In the genomic region with DNA sequence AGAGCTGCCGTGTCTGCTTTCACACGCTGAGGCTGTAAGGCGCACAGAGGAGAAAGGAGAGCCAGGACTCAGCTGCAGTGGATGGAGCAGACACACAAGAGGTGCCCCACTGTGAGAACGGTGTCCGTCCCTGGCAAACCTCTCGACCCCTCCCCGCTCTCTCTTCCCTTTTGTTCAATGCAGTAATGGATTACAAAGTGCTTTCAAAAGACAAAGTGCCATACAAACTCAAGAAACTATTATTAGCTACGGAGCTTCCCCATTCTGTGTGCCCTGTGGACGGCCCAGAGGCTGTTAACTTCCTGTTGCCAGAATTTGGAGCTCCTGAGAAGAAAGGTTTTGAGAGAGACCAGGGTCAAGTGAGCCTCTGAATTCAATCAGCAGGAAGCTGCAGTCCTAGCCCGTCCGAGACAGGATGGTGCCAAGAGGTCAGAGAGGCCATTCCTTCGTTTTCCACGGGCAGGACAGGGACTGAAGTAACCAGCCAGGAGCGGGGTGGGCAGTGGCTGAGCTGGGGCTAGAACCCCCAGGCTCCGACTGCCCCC, we compare ENCODE assay signal across 10 cellular contexts. TPM values are rescaled to one million over a fixed set of nuclear protein-coding genes. Genes with fewer than 3 reads are reported as not detected.
A peak's percentile ranks its signal among the peaks of the same experiment; 100 is the strongest.
DNase-seq lines count a peak whose midpoint lies in the region; ATAC-seq, FAIRE-seq and TF ChIP-seq lines count a peak whose summit lies in the region.
"Had no signal": no experiment of that assay in that cellular context is flagged by ENCODE, and none has a peak within 500 bp of the region (broad histone marks: within the 10 kb centered on the region; RNA-seq: fewer than 3 reads in every experiment).

No MANE protein-coding gene starts in this region.

- intact Hi-C loops in breast epithelium (cut with DNase I; ENCODE audit: low total_unique reads): loop anchor here (10.0 kb wide), 1 partner anchor 405 kb away; no protein-coding TSS in a partner anchor
- intact Hi-C loops in mammary epithelial cell (cut with micrococcal nuclease): no loop called here
- intact Hi-C loops in GM12878 (cut with micrococcal nuclease; ENCODE audit: unreplicated experiment): no loop called here
- intact Hi-C loops in vagina (cut with DNase I): no loop called here
- intact Hi-C loops in PC-3 (cut with micrococcal nuclease): no loop called here

- H3K4me3 ChIP-seq in breast epithelium (peak overlapping the region in 2 of 3 donors; percentile 0 to 13), mammary epithelial cell (replicated peaks in 1 of 3; ENCODE audit: insufficient read depth in 1 of 3, low read depth in 2 of 3, low read length in 3 of 3) (no peak overlapping the region), GM12878 (no peak overlapping the region), vagina (no peak overlapping the region), PC-3 (ENCODE audit: low read length) (no peak overlapping the region), osteoblast (ENCODE audit: insufficient read depth, low read length) (no peak overlapping the region)

- TF ChIP-seq EP300 in GM12878 (IDR thresholded peaks at IDR 0.05; ENCODE audit: borderline replicate concordance in 1 of 2, control insufficient read depth in 1 of 2, low read depth in 2 of 2, low read length in 2 of 2): no peak

- no TSS peak for BruUV-seq in mammary epithelial cell (replicated peaks; lab: Mats Ljungman, UMichigan)
- BruUV-seq in GM12878 (replicated peaks; lab: Mats Ljungman, UMichigan): no TSS peak
- no TSS peak for BruUV-seq in PC-3 (replicated peaks; lab: Mats Ljungman, UMichigan)

- no peak overlapping the region for H2AFZ ChIP-seq in mammary epithelial cell (ENCODE audit: low read depth, low read length)
- no peak overlapping the region for H2AFZ ChIP-seq in GM12878 (ENCODE audit: control insufficient read depth, low read depth, low read length)
- no peak overlapping the region for H2AFZ ChIP-seq in PC-3 (ENCODE audit: low read length)
- no peak overlapping the region for H2AFZ ChIP-seq in osteoblast (ENCODE audit: low read length)

- SMC1A ChIA-PET in GM12878 (lab: Charles Lee; ENCODE audit: uncharacterized antibody, unreplicated experiment): interaction anchor here (0.8 to 1.7 kb wide), 3 partner anchors 11 to 293 kb away, joined by 3 to 8 read pairs (median 4); no protein-coding TSS in a partner anchor

- no peaks in the 10 kb centered on the region for H3K4me1 ChIP-seq in breast epithelium
- peaks cover 10% of the 10 kb centered on the region for H3K4me1 ChIP-seq in mammary epithelial cell (ENCODE audit: insufficient read depth, low read length)
- H3K4me1 ChIP-seq in GM12878 (ENCODE audit: control insufficient read depth, insufficient read depth, low read length): peaks cover 6% of the 10 kb centered on the region
- H3K4me1 ChIP-seq in vagina: peaks cover 72% of the 10 kb centered on the region
- H3K4me1 ChIP-seq in PC-3 (ENCODE audit: insufficient read depth, low read length): no peaks in the 10 kb centered on the region
- no peaks in the 10 kb centered on the region for H3K4me1 ChIP-seq in osteoblast (ENCODE audit: insufficient read depth, low read length)

- FAIRE-seq in GM12878 (lab: Jason Lieb, UNC): no peak

- H3K36me3 ChIP-seq in breast epithelium (no peaks in the 10 kb centered on the region), mammary epithelial cell (ENCODE audit: insufficient read depth, low read length) (peaks cover 74% of the 10 kb centered on the region), GM12878 (ENCODE audit: control insufficient read depth in 2 of 2, insufficient read depth in 2 of 2, low read length in 1 of 2) (peaks cover 44 to 52% of the 10 kb centered on the region in 2 experiments), vagina (peaks cover 0 to 15% of the 10 kb centered on the region in 2 donors), PC-3 (ENCODE audit: low read depth, low read length) (no peaks in the 10 kb centered on the region), osteoblast (ENCODE audit: insufficient read depth, low read length) (no peaks in the 10 kb centered on the region)

- no peak for TF ChIP-seq CTCF in breast epithelium (IDR thresholded peaks at IDR 0.05)
- TF ChIP-seq CTCF in mammary epithelial cell (conservative IDR thresholded peaks at IDR 0.05 in 1 of 2, IDR thresholded peaks at IDR 0.05 in 1 of 2; ENCODE audit: extremely low read depth in 1 of 2, insufficient read depth in 1 of 2, low read depth in 1 of 2, low read length in 2 of 2): no peak
- TF ChIP-seq CTCF in GM12878 (IDR thresholded peaks at IDR 0.05 in 2 of 3, conservative IDR thresholded peaks at IDR 0.05 in 1 of 3; ENCODE audit: control insufficient read depth in 2 of 3, extremely low read depth in 1 of 3, insufficient read depth in 1 of 3, low read depth in 3 of 3, low read length in 3 of 3): no peak
- no peak for TF ChIP-seq CTCF in vagina (IDR thresholded peaks at IDR 0.05)
- TF ChIP-seq CTCF in PC-3 (conservative IDR thresholded peaks at IDR 0.05; ENCODE audit: low read depth, low read length): no peak
- TF ChIP-seq CTCF in osteoblast (IDR thresholded peaks at IDR 0.05; ENCODE audit: extremely low read depth, low read depth, low read length): no peak

- no peak overlapping the region for H3K9ac ChIP-seq in mammary epithelial cell (ENCODE audit: insufficient read depth, low read length)
- H3K9ac ChIP-seq in GM12878 (ENCODE audit: control insufficient read depth, insufficient read depth, low read length): no peak overlapping the region
- H3K9ac ChIP-seq in PC-3 (ENCODE audit: low read length): no peak overlapping the region

- no peaks in the 10 kb centered on the region for H3F3A ChIP-seq in PC-3 (ENCODE audit: low read length, unreplicated experiment)

- CTCF ChIA-PET in mammary epithelial cell (lab: Charles Lee; ENCODE audit: low non-redundant PET): no interaction called here
- CTCF ChIA-PET in GM12878 (lab: Yijun Ruan, JAX): interaction anchor here (0.5 to 1.5 kb wide), 2 partner anchors 12 to 443 kb away, joined by 3 to 8 read pairs; no protein-coding TSS in a partner anchor
- CTCF ChIA-PET in PC-3 (lab: Charles Lee): no interaction called here

- dilution Hi-C loops in mammary epithelial cell (cut with HindIII; ENCODE audit: low sequenced_read_pairs): no loop called here

- TF ChIP-seq RAD21 in GM12878 (IDR thresholded peaks at IDR 0.05; ENCODE audit: insufficient read depth, low read depth, low read length): no peak

- TF ChIP-seq POLR2A in breast epithelium (IDR thresholded peaks at IDR 0.05) (no peak), GM12878 (IDR thresholded peaks at IDR 0.05; ENCODE audit: low read depth, low read length) (no peak), vagina (IDR thresholded peaks at IDR 0.05) (no peak)

- no peaks in the 10 kb centered on the region for H3K9me2 ChIP-seq in PC-3 (replicated peaks; ENCODE audit: low read length)

- H3K27me3 ChIP-seq in breast epithelium (peaks cover 0 to 5% of the 10 kb centered on the region in 2 donors), mammary epithelial cell (ENCODE audit: insufficient read depth, low read length) (no peaks in the 10 kb centered on the region), GM12878 (replicated peaks in 1 of 2; ENCODE audit: control insufficient read depth in 2 of 2, insufficient read depth in 2 of 2, low read length in 1 of 2) (no peaks in the 10 kb centered on the region), vagina (no peaks in the 10 kb centered on the region), PC-3 (ENCODE audit: low read length) (peaks cover 52% of the 10 kb centered on the region), osteoblast (ENCODE audit: insufficient read depth, low read length) (peaks cover 6% of the 10 kb centered on the region)

- no peak overlapping the region for H3K4me2 ChIP-seq in mammary epithelial cell (ENCODE audit: insufficient read depth, low read depth, low read length)
- no peak overlapping the region for H3K4me2 ChIP-seq in GM12878 (ENCODE audit: control insufficient read depth, insufficient read depth)
- H3K4me2 ChIP-seq in PC-3 (ENCODE audit: low read length): no peak overlapping the region
- no peak overlapping the region for H3K4me2 ChIP-seq in osteoblast (ENCODE audit: insufficient read depth, low read length)

- H3K9me3 ChIP-seq in breast epithelium (no peaks in the 10 kb centered on the region), mammary epithelial cell (replicated peaks; ENCODE audit: insufficient read depth, low read length) (no peaks in the 10 kb centered on the region), GM12878 (replicated peaks; ENCODE audit: control insufficient read depth, insufficient read depth, low read length) (no peaks in the 10 kb centered on the region), vagina (no peaks in the 10 kb centered on the region), PC-3 (ENCODE audit: low read length) (no peaks in the 10 kb centered on the region), osteoblast (ENCODE audit: low read depth, low read length) (no peaks in the 10 kb centered on the region)

- H3K27ac ChIP-seq in breast epithelium (peak overlapping the region in 1 of 2 donors; percentile 57), mammary epithelial cell (ENCODE audit: insufficient read depth, low read depth, low read length) (no peak overlapping the region), GM12878 (ENCODE audit: control insufficient read depth, insufficient read depth) (no peak overlapping the region), vagina (peak overlapping the region; percentile 4), PC-3 (ENCODE audit: low read length) (no peak overlapping the region), osteoblast (ENCODE audit: low read depth, low read length) (no peak overlapping the region)
- H3K27ac ChIP-seq: C4-2B had no signal

- ATAC-seq in GM12878 (no peak), PC-3 (no peak), esophagus mucosa (no peak)

- POLR2A ChIA-PET in GM12878 (lab: Charles Lee) (no interaction called here), PC-3 (lab: Charles Lee; ENCODE audit: unreplicated experiment) (no interaction called here)

- in situ Hi-C loops in mammary epithelial cell (cut with MboI; ENCODE audit: low sequenced_read_pairs in 2 of 2) (loop anchor here (10.0 to 25.0 kb wide), 2 partner anchors 402 to 405 kb away; no protein-coding TSS in a partner anchor), GM12878 (cut with MboI) (no loop called here)

- DNase-seq in breast epithelium (ENCODE audit: low spot score in 2 of 2) (no peak), mammary epithelial cell (no peak), GM12878 (ENCODE audit: low read depth, low spot score) (no peak), midbrain (lab: John Stamatoyannopoulos, UW) (peak; percentile 39), vagina (ENCODE audit: extremely low spot score in 2 of 2) (no peak), PC-3 (no peak), osteoblast (ENCODE audit: insufficient read length, low spot score, missing footprints) (no peak)
- DNase-seq: stimulated activated CD4-positive, alpha-beta T cell treated with anti-CD3 and anti-CD28 coated beads, Interleukin-1b, Interleukin-23, amount 100 ng/mL, for 48 hours had no signal

- RAD21 ChIA-PET in GM12878 (lab: Charles Lee; ENCODE audit: unreplicated experiment): interaction anchor here (0.7 to 1.1 kb wide), 2 partner anchors 20 to 291 kb away, joined by 3 read pairs; no protein-coding TSS in a partner anchor

- H3K79me2 ChIP-seq in mammary epithelial cell (ENCODE audit: insufficient read depth, low read length) (peaks cover 97% of the 10 kb centered on the region), GM12878 (ENCODE audit: control insufficient read depth, insufficient read depth, low read length) (peaks cover 61% of the 10 kb centered on the region), PC-3 (ENCODE audit: low read length) (no peaks in the 10 kb centered on the region), osteoblast (ENCODE audit: insufficient read depth, low read length) (no peaks in the 10 kb centered on the region)

- H4K20me1 ChIP-seq in mammary epithelial cell (ENCODE audit: insufficient read depth, low read length) (peaks cover 11% of the 10 kb centered on the region), GM12878 (ENCODE audit: control insufficient read depth, insufficient read depth) (peaks cover 11% of the 10 kb centered on the region; the same call in 1 of the 2 replicates), PC-3 (ENCODE audit: low read length) (no peaks in the 10 kb centered on the region), osteoblast (ENCODE audit: insufficient read depth, low read length) (no peaks in the 10 kb centered on the region)

- WGBS in mammary epithelial cell (ENCODE audit: low coverage, missing lambda C conversion rate): 54% methylated on average over 10 of the region's 15 CpGs
- 67% methylated on average over 15 of the region's 15 CpGs for WGBS in GM12878 (ENCODE audit: insufficient coverage, insufficient replicate concordance, low lambda C conversion rate, missing lambda C conversion rate)

RNA-seq across cellular contexts. Expression of a gene that starts 15.8 kb away (rescaled TPM):
- total RNA-seq in breast epithelium (10 to 100 TPM; 43.3 to 72.8 (median 53.7) TPM), mammary epithelial cell (100 to 1,000 TPM; 483 to 932 TPM), GM12878 (2014; rRNA removed) (141 and 159 TPM in 2 replicates), GM12878 (2014; rRNA removed; fragmentation: Illumina TruSeq; extraction: Trizol) (162 and 163 TPM in 2 replicates), GM12878 (2021) (248 and 260 TPM in 2 replicates), vagina (57.5 TPM), PC-3 (2014; rRNA removed) (not detected in 2 replicates), osteoblast (1.5 and 2.5 TPM in 2 replicates), esophagus mucosa (48.9 TPM)
- polyA plus RNA-seq in mammary epithelial cell (234 TPM), GM12878 (2011; rRNA removed) (256 and 263 TPM in 2 replicates), GM12878 (2014; fragmentation: Illumina TruSeq; extraction: Trizol) (37.5 and 44.7 TPM in 2 replicates), GM12878 (2014; fragmentation: Nextera tagmentation; extraction: Ambion mirVana) (100 to 1,000 TPM in 1 of 2 experiments, 10 to 100 TPM in 1; 30.1 to 100 TPM), GM12878 (2014; rRNA removed) (73.6 and 78.9 TPM in 2 replicates), GM12878 (2016; fragmentation: Nextera tagmentation; extraction: Ambion mirVana) (100 to 1,000 TPM; 183 to 200 TPM)
- polyA minus RNA-seq in mammary epithelial cell: 991 TPM
- total RNA-seq in GM12878 (2013; cell fraction: nucleolus; rRNA removed): 335 and 378 TPM in 2 replicates
- polyA plus RNA-seq in GM12878 (2011; ENCODE audit: low read depth): 36.8 TPM
- 171 and 198 TPM in 2 replicates for polyA plus RNA-seq in GM12878 (2011; cell fraction: cytosol; rRNA removed)
- polyA plus RNA-seq in GM12878 (2011; cell fraction: nucleus; rRNA removed): 186 and 241 TPM in 2 replicates
- polyA plus RNA-seq in GM12878 (2012): 55.9 and 67.6 TPM in 2 replicates
- 651 and 710 TPM in 2 replicates for polyA minus RNA-seq in GM12878 (2011; rRNA and poly(A)+ RNA removed)
- 245 and 274 TPM in 2 replicates for polyA minus RNA-seq in GM12878 (2011; cell fraction: cytosol; rRNA and poly(A)+ RNA removed)
- polyA minus RNA-seq in GM12878 (2011; cell fraction: nucleus; rRNA and poly(A)+ RNA removed): 123 and 187 TPM in 2 replicates

RNA-seq across cellular contexts. Expression of a gene that starts 31.6 kb away (rescaled TPM):
- total RNA-seq in breast epithelium (1 to 10 TPM; 2.9 to 7.5 (median 6.9) TPM), mammary epithelial cell (10 to 100 TPM; 42.8 to 68.2 TPM), GM12878 (2014; rRNA removed) (8.7 and 10.6 TPM in 2 replicates), GM12878 (2014; rRNA removed; fragmentation: Illumina TruSeq; extraction: Trizol) (10.4 and 10.7 TPM in 2 replicates), GM12878 (2021) (7.6 and 11.5 TPM in 2 replicates), vagina (0.98 TPM), PC-3 (2014; rRNA removed) (3.7 and 4.6 TPM in 2 replicates), osteoblast (11.2 and 11.6 TPM in 2 replicates), esophagus mucosa (6.1 TPM)
- polyA plus RNA-seq in mammary epithelial cell (15.5 TPM), GM12878 (2011; rRNA removed) (10.1 and 39.4 TPM in 2 replicates), GM12878 (2014; fragmentation: Illumina TruSeq; extraction: Trizol) (18.9 and 21.8 TPM in 2 replicates), GM12878 (2014; fragmentation: Nextera tagmentation; extraction: Ambion mirVana) (10 to 100 TPM; 32.9 to 45.7 TPM), GM12878 (2014; rRNA removed) (14.1 and 15.9 TPM in 2 replicates), GM12878 (2016; fragmentation: Nextera tagmentation; extraction: Ambion mirVana) (10 to 100 TPM; 39.0 to 40.6 TPM)
- polyA minus RNA-seq in mammary epithelial cell: 3.8 TPM
- total RNA-seq in GM12878 (2013; cell fraction: nucleolus; rRNA removed): 3.7 and 4.3 TPM in 2 replicates
- polyA plus RNA-seq in GM12878 (2011; ENCODE audit: low read depth): 5.8 TPM
- polyA plus RNA-seq in GM12878 (2011; cell fraction: cytosol; rRNA removed): 4.1 and 5.4 TPM in 2 replicates
- polyA plus RNA-seq in GM12878 (2011; cell fraction: nucleus; rRNA removed): 3.6 and 4.6 TPM in 2 replicates
- 7.6 and 8.1 TPM in 2 replicates for polyA plus RNA-seq in GM12878 (2012)
- polyA minus RNA-seq in GM12878 (2011; rRNA and poly(A)+ RNA removed): 2.7 and 3.1 TPM in 2 replicates
- polyA minus RNA-seq in GM12878 (2011; cell fraction: cytosol; rRNA and poly(A)+ RNA removed): 0.67 and 1.2 TPM in 2 replicates
- polyA minus RNA-seq in GM12878 (2011; cell fraction: nucleus; rRNA and poly(A)+ RNA removed): 2.2 and 5.0 TPM in 2 replicates

Comparison
In these comparisons a context has a peak if more than half of its experiments do, and no peak if none do; other contexts are left out.
1. H3K4me3 ChIP-seq: peak in breast epithelium (2 of 3); none in mammary epithelial cell (0 of 3), GM12878 (single experiment), vagina (0 of 2), PC-3 (single experiment) and osteoblast (single experiment).
2. RNA of a gene that starts 15.8 kb away (total RNA-seq): 483 to 932 TPM in mammary epithelial cell, 141 to 378 TPM in GM12878, 57.5 TPM in vagina (single experiment), 43.3 to 72.8 TPM in breast epithelium and 48.9 TPM in esophagus mucosa (single experiment); 1.5 to 2.5 TPM in osteoblast and not detected in PC-3; every median in the first group is over 10 times any median in the second.